10 cellular contexts compared by ENCODE assay signal in genomic region chr4:95304898-95305297, GRCh38.
DNase-seq lines count a peak whose midpoint lies in the region; ATAC-seq, FAIRE-seq and TF ChIP-seq lines count a peak whose summit lies in the region.
"Had no signal": no experiment of that assay in that cellular context is flagged by ENCODE, and none has a peak within 500 bp of the region (broad histone marks: within the 10 kb centered on the region; RNA-seq: fewer than 3 reads in every experiment).

No MANE protein-coding gene starts in this region.

- H3K79me1 ChIP-seq in IMR-90 (ENCODE audit: low read depth in 1 of 2, low read length in 2 of 2), result no peaks in the 10 kb centered on the region

- dilution Hi-C loops in IMR-90 (cut with HindIII; ENCODE audit: low sequenced_read_pairs, unreplicated experiment), result no loop called here

- H3K4me3 ChIP-seq in IMR-90 (ENCODE audit: insufficient read depth, low read depth, low read length), result no peak overlapping the region
- H3K4me3 ChIP-seq: body of pancreas had no signal

- no peak overlapping the region for H3K56ac ChIP-seq in IMR-90 (ENCODE audit: extremely low read depth, insufficient read depth, low read length)

- no peaks in the 10 kb centered on the region for H3K27me3 ChIP-seq in IMR-90 (ENCODE audit: control insufficient read depth, insufficient read depth, low read length)
- H3K27me3 ChIP-seq: body of pancreas had no signal

- H4K91ac ChIP-seq in IMR-90 (ENCODE audit: insufficient read depth, low read depth, low read length), result no peak overlapping the region

- intact Hi-C loops in IMR-90 (cut with micrococcal nuclease), result no loop called here
- intact Hi-C loops in left ventricle myocardium superior (cut with micrococcal nuclease), result no loop called here
- intact Hi-C loops in sciatic nerve (cut with DNase I), result no loop called here

- H2AK9ac ChIP-seq in IMR-90 (replicated peaks; ENCODE audit: low read depth, low read length, poor library complexity), result no peak overlapping the region

- no peaks in the 10 kb centered on the region for H3K4me1 ChIP-seq in IMR-90 (ENCODE audit: control insufficient read depth, insufficient read depth, low read length)
- H3K4me1 ChIP-seq: body of pancreas had no signal

- H4K5ac ChIP-seq in IMR-90 (ENCODE audit: low read depth, low read length), result no peak overlapping the region

- no peak overlapping the region for H2BK20ac ChIP-seq in IMR-90 (ENCODE audit: low read depth, low read length)

- POLR2A ChIA-PET in IMR-90 (lab: Charles Lee; ENCODE audit: unreplicated experiment), result interaction anchor here (0.6 kb wide), 1 partner anchor 371 kb away, joined by 3 read pairs; no protein-coding TSS in a partner anchor

- no peak overlapping the region for H4K8ac ChIP-seq in IMR-90 (ENCODE audit: low read depth in 2 of 2, low read length in 2 of 2)

- no peak overlapping the region for H3K14ac ChIP-seq in IMR-90 (replicated peaks; ENCODE audit: low read depth, low read length)

- no peak overlapping the region for H3K9ac ChIP-seq in IMR-90 (ENCODE audit: low read depth, low read length)

- in situ Hi-C loops in IMR-90 (cut with MboI; ENCODE audit: low sequenced_read_pairs), result no loop called here

- TF ChIP-seq RAD21 in IMR-90 (IDR thresholded peaks at IDR 0.05; ENCODE audit: low read length), result no peak

- DNase-seq in IMR-90, result peak; percentile 7
- DNase-seq in left ventricle myocardium superior, result no peak
- DNase-seq in sciatic nerve (ENCODE audit: low spot score), result no peak
- no peak for DNase-seq in NCI-H446 treated with DMSO at 0.1 percent for 48 hours (lab: John Stamatoyannopoulos, UW)
- DNase-seq in H54 (ENCODE audit: insufficient read length, low spot score), result no peak
- no peak for DNase-seq in NCI-H1105 treated with DMSO at 0.1 percent for 48 hours (lab: John Stamatoyannopoulos, UW)
- DNase-seq: body of pancreas, NCI-H1436 treated with DMSO at 0.1 percent for 48 hours had no signal

- H2BK5ac ChIP-seq in IMR-90 (ENCODE audit: low read depth, low read length, poor library complexity, severe bottlenecking), result no peak overlapping the region

- H2AK5ac ChIP-seq in IMR-90 (ENCODE audit: low read depth, low read length), result no peak overlapping the region

- no peak for TF ChIP-seq CTCF in IMR-90 (conservative IDR thresholded peaks at IDR 0.05; ENCODE audit: low read depth, low read length)

- no peak for FAIRE-seq in H54 (lab: Jason Lieb, UNC)

- H3K23ac ChIP-seq in IMR-90 (ENCODE audit: low read depth, low read length), result no peak overlapping the region

- no peaks in the 10 kb centered on the region for H4K20me1 ChIP-seq in IMR-90 (ENCODE audit: insufficient read depth, low read length)

- WGBS in IMR-90 (ENCODE audit: extremely low coverage in 2 of 2, insufficient read length in 1 of 2), 2 experiments, result no CpG with 5 or more reads among the region's 1 CpG

- BruUV-seq in IMR-90 (replicated peaks; lab: Mats Ljungman, UMichigan), result no TSS peak

- no peak overlapping the region for H3K27ac ChIP-seq in IMR-90 (ENCODE audit: insufficient read depth, low read length)
- peak overlapping the region; percentile 79 for H3K27ac ChIP-seq in angular gyrus (ENCODE audit: low read depth, low read length)
- H3K27ac ChIP-seq: body of pancreas had no signal

- no peak overlapping the region for H3K4ac ChIP-seq in IMR-90 (ENCODE audit: low read depth, low read length)

- H2BK120ac ChIP-seq in IMR-90 (ENCODE audit: low read depth, low read length), result no peak overlapping the region

- ATAC-seq in IMR-90 (ENCODE audit: low read depth) (peak; percentile 59), left ventricle myocardium superior (peak; percentile 86), sciatic nerve (peak; percentile 78), HG03521 (IDR thresholded peaks at IDR 0.05; ENCODE audit: unreplicated experiment) (no peak)
- ATAC-seq: body of pancreas had no signal

- CTCF ChIA-PET in IMR-90 (lab: Yijun Ruan, JAX), result no interaction called here

- H3K36me3 ChIP-seq in IMR-90 (ENCODE audit: control insufficient read depth, insufficient read depth, low read length), result no peaks in the 10 kb centered on the region

- H3K9me3 ChIP-seq in IMR-90 (ENCODE audit: control insufficient read depth, insufficient read depth, low read length), result no peaks in the 10 kb centered on the region
- H3K9me3 ChIP-seq: body of pancreas had no signal

- no peak overlapping the region for H3K18ac ChIP-seq in IMR-90 (ENCODE audit: low read depth, low read length)

- H2AFZ ChIP-seq in IMR-90 (replicated peaks; ENCODE audit: low read length, poor library complexity), result no peak overlapping the region

- H3K4me2 ChIP-seq in IMR-90 (ENCODE audit: low read depth, low read length), result no peak overlapping the region

- no peak for TF ChIP-seq POLR2A in IMR-90 (IDR thresholded peaks at IDR 0.05; ENCODE audit: low read depth, low read length)
- no peak for TF ChIP-seq POLR2A in H54 (IDR thresholded peaks at IDR 0.05; ENCODE audit: low read depth, low read length)

- no peaks in the 10 kb centered on the region for H3K9me1 ChIP-seq in IMR-90 (ENCODE audit: insufficient read depth, low read length)

- no peak overlapping the region for H2BK15ac ChIP-seq in IMR-90 (ENCODE audit: low read depth, low read length)

TF ChIP-seq in IMR-90, 13 proteins besides CTCF, POLR2A, EP300 and RAD21:
- TF ChIP-seq MAZ (IDR thresholded peaks at IDR 0.05; ENCODE audit: borderline replicate concordance, low read depth, low read length) (no peak), FOS (IDR thresholded peaks at IDR 0.05; ENCODE audit: low read depth, low read length) (no peak), RFX5 (IDR thresholded peaks at IDR 0.05; ENCODE audit: low read depth, low read length) (no peak)
TF ChIP-seq in IMR-90: peak in this region for 0.
